In the genomic region with DNA sequence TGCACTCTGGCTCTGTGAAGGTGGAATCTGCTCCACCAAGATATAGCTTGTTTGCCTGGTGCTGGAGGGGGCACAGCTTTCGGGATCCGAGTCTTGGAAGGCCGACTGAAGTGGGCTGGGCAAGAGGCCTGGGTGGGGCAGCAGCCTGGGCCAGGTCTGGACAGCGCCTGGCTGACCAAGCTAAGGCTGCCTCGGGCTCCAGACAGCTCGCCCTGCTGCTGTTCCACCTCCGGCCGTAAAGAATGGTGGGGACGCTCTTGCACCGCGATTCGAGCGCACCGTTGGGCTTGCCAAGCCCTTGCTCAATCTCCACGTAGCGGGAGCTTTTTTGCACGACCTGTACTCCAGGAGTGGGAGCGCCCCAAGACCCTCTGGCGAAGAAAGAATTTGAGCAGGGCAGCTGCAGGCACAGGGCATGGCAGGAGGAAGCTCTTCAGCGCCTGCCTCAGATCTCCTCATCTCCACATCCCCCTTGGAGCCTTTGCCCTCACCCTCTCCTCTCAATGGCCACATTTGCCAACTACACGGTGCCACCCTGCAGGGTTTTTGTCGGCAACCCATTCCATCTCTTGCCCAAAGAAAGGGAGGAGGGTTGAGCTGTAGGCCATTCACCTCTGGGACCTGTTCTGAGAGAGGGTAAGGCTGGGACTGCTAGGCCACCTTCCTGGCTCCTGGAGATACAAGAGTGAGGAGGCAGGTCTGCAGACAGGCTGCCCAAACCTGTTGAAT, we compare ENCODE assay signal across 9 cellular contexts. TPM values are rescaled to one million over a fixed set of nuclear protein-coding genes. Genes with fewer than 3 reads are reported as not detected.
A peak's percentile ranks its signal among the peaks of the same experiment; 100 is the strongest.
DNase-seq lines count a peak whose midpoint lies in the region; ATAC-seq, FAIRE-seq and TF ChIP-seq lines count a peak whose summit lies in the region.
"Had no signal": no experiment of that assay in that cellular context is flagged by ENCODE, and none has a peak within 500 bp of the region (broad histone marks: within the 10 kb centered on the region; RNA-seq: fewer than 3 reads in every experiment).

No MANE protein-coding gene starts in this region.

- peaks cover 15% of the 10 kb centered on the region for H3K27me3 Mint-ChIP-seq in brain

- intact Hi-C loops in kidney (cut with DNase I) (no loop called here), testis (cut with DNase I; ENCODE audit: low total_unique reads) (loop anchor here (10.0 kb wide), 1 partner anchor 881 kb away; the partner anchor contains the start of gene GABRQ)

- no peak for FAIRE-seq in kidney (lab: Jason Lieb, UNC)
- FAIRE-seq: frontal cortex had no signal

- H3K27ac ChIP-seq in kidney (ENCODE audit: low read depth in 2 of 2, low read length in 2 of 2) (no peak overlapping the region), testis (no peak overlapping the region)

- H3K4me1 ChIP-seq in kidney (ENCODE audit: control insufficient read depth in 1 of 2, insufficient read depth in 1 of 2, low read depth in 1 of 2, low read length in 2 of 2) (peaks cover 0 to 3% of the 10 kb centered on the region in 2 donors), testis (no peaks in the 10 kb centered on the region)

- no peaks in the 10 kb centered on the region for H3K36me3 Mint-ChIP-seq in brain

- peaks cover 29% of the 10 kb centered on the region for H3K4me1 Mint-ChIP-seq in brain

- H3K36me3 ChIP-seq in kidney (ENCODE audit: control insufficient read depth in 1 of 2, insufficient read depth in 2 of 2, low read length in 2 of 2) (no peaks in the 10 kb centered on the region), testis (ENCODE audit: low read depth, missing control alignments) (no peaks in the 10 kb centered on the region)

- TF ChIP-seq CTCF in GM12872 (IDR thresholded peaks at IDR 0.05; ENCODE audit: insufficient read depth, low read depth, low read length) = peak; percentile 75
- peak; percentile 73 to 79 for TF ChIP-seq CTCF in brain (conservative IDR thresholded peaks at IDR 0.05)
- TF ChIP-seq CTCF in kidney (IDR thresholded peaks at IDR 0.05; ENCODE audit: borderline replicate concordance, extremely low read depth, insufficient read depth) = peak; percentile 64
- TF ChIP-seq CTCF in testis (IDR thresholded peaks at IDR 0.05) = peak; percentile 24 to 64 (median 39)

- H3K4me3 ChIP-seq in kidney (ENCODE audit: low read length in 2 of 2) (no peak overlapping the region), testis (no peak overlapping the region)

- in situ Hi-C loops in ACHN (cut with HindIII; ENCODE audit: low pct_ligation_motif_present, low pct_unique_long_range_greater_than_20kb, low sequenced_read_pairs) = no loop called here

- no peaks in the 10 kb centered on the region for H3K27me3 ChIP-seq in testis

- peak; percentile 82 for ATAC-seq in HG02852 (IDR thresholded peaks at IDR 0.05; ENCODE audit: unreplicated experiment)

- H3K9ac ChIP-seq in kidney (ENCODE audit: low read length in 2 of 2) = no peak overlapping the region

- H3K27ac Mint-ChIP-seq in brain = peak overlapping the region in 2 of 5 experiments; percentile 6 to 47

- peak overlapping the region in 1 of 5 experiments; percentile 20 for H3K4me3 Mint-ChIP-seq in brain

- TF ChIP-seq POLR2A in testis (IDR thresholded peaks at IDR 0.05) = no peak

- H3K9me3 ChIP-seq in kidney (ENCODE audit: control insufficient read depth in 1 of 2, low read length in 2 of 2) (no peaks in the 10 kb centered on the region), testis (no peaks in the 10 kb centered on the region)

- WGBS in testis, 2 donors = 14 to 40% methylated on average over 2 to 19 of the region's 22 CpGs

- peak; percentile 24 for DNase-seq in ACHN
- DNase-seq in NCI-H2227 (lab: John Stamatoyannopoulos, UW; ENCODE audit: unreplicated experiment) = peak; percentile 67
- no peak for DNase-seq in kidney
- peak; percentile 66 for DNase-seq in testis
- DNase-seq in central memory CD4-positive, alpha-beta T cell = no peak

- H3K9me3 Mint-ChIP-seq in brain = peaks cover 0 to 9% (median 0%) of the 10 kb centered on the region in 5 experiments

RNA-seq across cellular contexts. Expression of gene CNGA2, which starts 18.9 kb away (rescaled TPM):
- 2.3 TPM for polyA plus RNA-seq in brain (ENCODE audit: insufficient read depth, low read depth, low replicate concordance)
- total RNA-seq in kidney = not detected
- polyA plus RNA-seq in kidney (ENCODE audit: insufficient read depth, low read depth, low replicate concordance) = not detected
- total RNA-seq in testis = 1 to 10 TPM in 1 of 2 donors, under 1 TPM in 1; 0.50 to 2.0 TPM
- 0.83 TPM for polyA plus RNA-seq in testis (ENCODE audit: insufficient read depth, low read depth, low replicate concordance)
- total RNA-seq: frontal cortex had no signal

RNA-seq across cellular contexts. Expression of gene FATE1, which starts 37.6 kb away (rescaled TPM):
- polyA plus RNA-seq in brain (ENCODE audit: insufficient read depth, low read depth, low replicate concordance) (0.75 TPM), kidney (ENCODE audit: insufficient read depth, low read depth, low replicate concordance) (0.52 TPM), testis (ENCODE audit: insufficient read depth, low read depth, low replicate concordance) (482 TPM)
- total RNA-seq in kidney (not detected), testis (1,000 to 10,000 TPM in 1 of 2 donors, 100 to 1,000 TPM in 1; 890 to 1,316 TPM)
- total RNA-seq: frontal cortex had no signal

RNA-seq across cellular contexts. Expression of gene PRRG3, which starts 58.2 kb away (rescaled TPM):
- polyA plus RNA-seq in brain (ENCODE audit: insufficient read depth, low read depth, low replicate concordance) (5.0 TPM), kidney (ENCODE audit: insufficient read depth, low read depth, low replicate concordance) (0.24 TPM), testis (ENCODE audit: insufficient read depth, low read depth, low replicate concordance) (2.2 TPM)
- total RNA-seq in kidney (0.44 TPM), testis (1 to 10 TPM in 1 of 2 donors, under 1 TPM in 1; 0.94 to 1.7 TPM)

Comparison
In these comparisons a context has a peak if more than half of its experiments do, and no peak if none do; other contexts are left out.
1. DNase-seq: peak in ACHN (single experiment), NCI-H2227 (single experiment) and testis (single experiment); none in kidney (single experiment) and central memory CD4-positive, alpha-beta T cell (single experiment).
2. RNA of gene FATE1, which starts 37.6 kb away (polyA plus RNA-seq): 482 TPM in testis (single experiment); 0.75 TPM in brain (single experiment) and 0.52 TPM in kidney (single experiment); every median in the first group is over 100 times any median in the second.
3. Peak in every context shown above with its lines, with median percentiles within 50 percentile points of each other: CTCF ChIP-seq.